In the genomic region with DNA sequence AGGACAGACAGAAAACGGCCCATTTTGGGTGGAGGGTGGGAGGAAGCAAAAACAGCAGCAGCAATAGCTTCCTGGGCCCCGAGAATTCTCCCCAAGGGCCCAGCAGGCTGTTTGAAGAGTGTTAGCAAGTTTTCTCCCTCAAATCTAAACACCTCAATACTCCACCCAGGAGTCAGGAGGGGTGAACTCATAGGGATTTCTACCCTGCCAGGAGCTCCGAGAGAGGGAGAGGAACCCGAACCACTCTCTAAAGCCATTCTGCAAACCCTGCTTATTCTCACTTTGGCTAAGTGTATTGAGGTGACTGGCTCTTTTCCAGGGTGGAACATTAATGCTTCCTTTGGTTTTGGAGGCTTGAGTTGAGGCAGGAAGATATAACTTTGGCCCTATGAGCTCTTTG, we compare ENCODE assay signal across 1 cellular context.
TF ChIP-seq lines count a peak whose summit lies in the region.

No MANE protein-coding gene starts in this region.

TF ChIP-seq in K562, 482 proteins besides CTCF, POLR2A, EP300 and RAD21 (continued from another document):
- TF ChIP-seq, protein P1, sequence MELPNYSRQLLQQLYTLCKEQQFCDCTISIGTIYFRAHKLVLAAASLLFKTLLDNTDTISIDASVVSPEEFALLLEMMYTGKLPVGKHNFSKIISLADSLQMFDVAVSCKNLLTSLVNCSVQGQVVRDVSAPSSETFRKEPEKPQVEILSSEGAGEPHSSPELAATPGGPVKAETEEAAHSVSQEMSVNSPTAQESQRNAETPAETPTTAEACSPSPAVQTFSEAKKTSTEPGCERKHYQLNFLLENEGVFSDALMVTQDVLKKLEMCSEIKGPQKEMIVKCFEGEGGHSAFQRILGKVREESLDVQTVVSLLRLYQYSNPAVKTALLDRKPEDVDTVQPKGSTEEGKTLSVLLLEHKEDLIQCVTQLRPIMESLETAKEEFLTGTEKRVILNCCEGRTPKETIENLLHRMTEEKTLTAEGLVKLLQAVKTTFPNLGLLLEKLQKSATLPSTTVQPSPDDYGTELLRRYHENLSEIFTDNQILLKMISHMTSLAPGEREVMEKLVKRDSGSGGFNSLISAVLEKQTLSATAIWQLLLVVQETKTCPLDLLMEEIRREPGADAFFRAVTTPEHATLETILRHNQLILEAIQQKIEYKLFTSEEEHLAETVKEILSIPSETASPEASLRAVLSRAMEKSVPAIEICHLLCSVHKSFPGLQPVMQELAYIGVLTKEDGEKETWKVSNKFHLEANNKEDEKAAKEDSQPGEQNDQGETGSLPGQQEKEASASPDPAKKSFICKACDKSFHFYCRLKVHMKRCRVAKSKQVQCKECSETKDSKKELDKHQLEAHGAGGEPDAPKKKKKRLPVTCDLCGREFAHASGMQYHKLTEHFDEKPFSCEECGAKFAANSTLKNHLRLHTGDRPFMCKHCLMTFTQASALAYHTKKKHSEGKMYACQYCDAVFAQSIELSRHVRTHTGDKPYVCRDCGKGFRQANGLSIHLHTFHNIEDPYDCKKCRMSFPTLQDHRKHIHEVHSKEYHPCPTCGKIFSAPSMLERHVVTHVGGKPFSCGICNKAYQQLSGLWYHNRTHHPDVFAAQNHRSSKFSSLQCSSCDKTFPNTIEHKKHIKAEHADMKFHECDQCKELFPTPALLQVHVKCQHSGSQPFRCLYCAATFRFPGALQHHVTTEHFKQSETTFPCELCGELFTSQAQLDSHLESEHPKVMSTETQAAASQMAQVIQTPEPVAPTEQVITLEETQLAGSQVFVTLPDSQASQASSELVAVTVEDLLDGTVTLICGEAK (IDR thresholded peaks at IDR 0.05): no peak
- TF ChIP-seq, protein P1 (CRISPR knock-in tag; IDR thresholded peaks at IDR 0.05): no peak
